8 cellular contexts compared by ENCODE assay signal in the genomic region with DNA sequence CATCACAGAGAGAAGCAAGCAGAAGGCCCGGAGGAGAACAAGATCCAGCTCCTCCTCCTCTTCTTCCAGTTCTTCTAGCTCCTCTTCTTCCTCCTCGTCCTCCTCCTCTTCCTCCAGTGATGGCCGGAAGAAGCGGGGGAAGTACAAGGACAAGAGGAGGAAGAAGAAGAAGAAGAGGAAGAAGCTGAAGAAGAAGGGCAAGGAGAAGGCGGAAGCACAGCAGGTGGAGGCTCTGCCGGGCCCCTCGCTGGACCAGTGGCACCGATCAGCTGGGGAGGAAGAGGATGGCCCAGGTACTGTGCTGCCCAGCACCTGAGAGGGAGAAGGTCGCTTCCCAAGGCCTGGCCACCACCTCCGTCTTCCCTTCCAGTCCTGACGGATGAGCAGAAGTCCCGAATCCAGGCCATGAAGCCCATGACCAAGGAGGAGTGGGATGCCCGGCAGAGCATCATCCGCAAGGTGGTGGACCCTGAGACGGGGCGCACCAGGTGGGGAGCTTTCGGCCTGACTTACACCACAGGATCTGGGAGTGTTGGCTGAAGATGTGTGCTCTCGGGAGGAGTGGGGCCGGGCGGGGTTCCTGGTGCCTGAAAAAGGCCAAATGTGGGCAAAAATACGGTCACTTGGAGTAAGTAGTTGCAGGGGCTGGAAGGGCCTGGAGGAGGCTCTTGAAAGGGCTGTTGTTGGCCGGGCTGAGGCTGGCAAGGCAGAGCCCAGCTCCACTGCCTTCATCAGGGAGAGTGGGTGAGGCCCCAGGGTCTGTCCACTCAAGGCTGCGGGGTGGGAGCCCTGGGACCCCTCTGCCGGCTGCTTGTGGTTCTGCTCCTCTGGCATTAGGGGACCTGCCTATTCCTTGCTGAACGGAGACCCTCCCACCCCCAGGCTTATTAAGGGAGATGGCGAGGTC. TPM values are rescaled to one million over a fixed set of nuclear protein-coding genes. Genes with fewer than 3 reads are reported as not detected.
DNase-seq lines count a peak whose midpoint lies in the region; ATAC-seq and TF ChIP-seq lines count a peak whose summit lies in the region.

No MANE protein-coding gene starts in this region.

- no peak for TF ChIP-seq EP300 in stomach (IDR thresholded peaks at IDR 0.05)

- H3K9ac ChIP-seq in iPS-15b (ENCODE audit: low read depth, low read length): peak overlapping the region; percentile 90

- intact Hi-C loops in activated CD4-positive, alpha-beta memory T cell treated with anti-CD3 and anti-CD28 coated beads for 36 hours (cut with micrococcal nuclease): loop anchor here (2.0 kb wide), 1 partner anchor 93 kb away; no protein-coding TSS in a partner anchor
- intact Hi-C loops in stomach (cut with DNase I; ENCODE audit: low total_unique reads): loop anchor here (10.0 kb wide), 1 partner anchor 253 kb away; a partner anchor contains a TSS

- POLR2A ChIA-PET in activated CD4-positive, alpha-beta memory T cell treated with anti-CD3 and anti-CD28 coated beads for 36 hours (lab: Charles Lee): interaction anchor here (1.7 to 2.1 kb wide), 2 partner anchors 7 to 251 kb away, joined by 5 read pairs; a partner anchor contains a TSS

- CTCF ChIA-PET in activated CD4-positive, alpha-beta memory T cell treated with anti-CD3 and anti-CD28 coated beads for 36 hours (lab: Charles Lee): interaction anchor here (1.0 to 1.8 kb wide), 2 partner anchors 180 to 256 kb away, joined by 3 to 7 read pairs; no protein-coding TSS in a partner anchor

- in situ Hi-C loops in ACHN (cut with HindIII; ENCODE audit: low pct_ligation_motif_present, low pct_unique_long_range_greater_than_20kb, low sequenced_read_pairs): no loop called here

- H3K4me1 ChIP-seq in iPS-15b (ENCODE audit: control insufficient read depth, insufficient read depth, low read length): no peaks in the 10 kb centered on the region
- peaks cover 61 to 81% (median 79%) of the 10 kb centered on the region in 4 donors for H3K4me1 ChIP-seq in stomach

- H3K27me3 ChIP-seq in iPS-15b (ENCODE audit: control insufficient read depth, insufficient read depth, low read length): no peaks in the 10 kb centered on the region
- no peaks in the 10 kb centered on the region for H3K27me3 ChIP-seq in stomach

- H3K27ac Mint-ChIP-seq in T-helper 2 cell treated with Interferon-gamma antibody and Interleukin-4, amounts not matched to agents 5 μg/mL and 100 μg/mL, for 36 hours: peak overlapping the region; percentile 80
- H3K27ac Mint-ChIP-seq in activated CD4-positive, alpha-beta memory T cell treated with anti-CD3 and anti-CD28 coated beads for 36 hours: peak overlapping the region; percentile 81

- H3K9me3 ChIP-seq in iPS-15b (ENCODE audit: control insufficient read depth, insufficient read depth, low read length) (no peaks in the 10 kb centered on the region), stomach (no peaks in the 10 kb centered on the region)

- no peaks in the 10 kb centered on the region for H3K9me3 Mint-ChIP-seq in T-helper 2 cell treated with Interferon-gamma antibody and Interleukin-4, amounts not matched to agents 5 μg/mL and 100 μg/mL, for 36 hours
- no peaks in the 10 kb centered on the region for H3K9me3 Mint-ChIP-seq in activated CD4-positive, alpha-beta memory T cell treated with anti-CD3 and anti-CD28 coated beads for 36 hours

- H3K36me3 Mint-ChIP-seq in T-helper 2 cell treated with Interferon-gamma antibody and Interleukin-4, amounts not matched to agents 5 μg/mL and 100 μg/mL, for 36 hours (ENCODE audit: low read depth): peaks cover 22% of the 10 kb centered on the region
- H3K36me3 Mint-ChIP-seq in activated CD4-positive, alpha-beta memory T cell treated with anti-CD3 and anti-CD28 coated beads for 36 hours: peaks cover 15% of the 10 kb centered on the region

- TF ChIP-seq POLR2A in stomach (IDR thresholded peaks at IDR 0.05): no peak

- H3K27me3 Mint-ChIP-seq in T-helper 2 cell treated with Interferon-gamma antibody and Interleukin-4, amounts not matched to agents 5 μg/mL and 100 μg/mL, for 36 hours (ENCODE audit: low read depth): no peaks in the 10 kb centered on the region
- H3K27me3 Mint-ChIP-seq in activated CD4-positive, alpha-beta memory T cell treated with anti-CD3 and anti-CD28 coated beads for 36 hours: no peaks in the 10 kb centered on the region

- H3K36me3 ChIP-seq in iPS-15b (ENCODE audit: control insufficient read depth, insufficient read depth, low read length) (peaks cover 23% of the 10 kb centered on the region), stomach (peaks cover 6 to 55% (median 43%) of the 10 kb centered on the region in 4 donors)

- H3K4me1 Mint-ChIP-seq in T-helper 2 cell treated with Interferon-gamma antibody and Interleukin-4, amounts not matched to agents 5 μg/mL and 100 μg/mL, for 36 hours (ENCODE audit: low read depth): peaks cover 24% of the 10 kb centered on the region
- H3K4me1 Mint-ChIP-seq in activated CD4-positive, alpha-beta memory T cell treated with anti-CD3 and anti-CD28 coated beads for 36 hours (ENCODE audit: low read depth): peaks cover 31% of the 10 kb centered on the region

- ATAC-seq in GM18498 (IDR thresholded peaks at IDR 0.05; ENCODE audit: unreplicated experiment): no peak

- 57 to 70% (median 65%) methylated on average over 23 to 26 of the region's 26 CpGs for WGBS in stomach, 5 donors

- no peak for DNase-seq in T-helper 2 cell treated with Interferon-gamma antibody and Interleukin-4, amounts not matched to agents 5 μg/mL and 100 μg/mL, for 36 hours (ENCODE audit: low spot score)
- DNase-seq in T-helper 2 cell (no peak), stomach (no peak), inferior parietal cortex (ENCODE audit: extremely low spot score) (no peak), ACHN (no peak)
- DNase-seq in activated CD4-positive, alpha-beta memory T cell treated with anti-CD3 and anti-CD28 coated beads for 36 hours: no peak

- H3K4me3 ChIP-seq in iPS-15b (ENCODE audit: low read depth, low read length) (peak overlapping the region; percentile 83), stomach (peak overlapping the region; percentile 94 to 100 (median 98))

- peak overlapping the region in 4 of 5 donors; percentile 90 to 93 (median 92) for H3K27ac ChIP-seq in stomach

- peak overlapping the region; percentile 89 for H3K4me3 Mint-ChIP-seq in T-helper 2 cell treated with Interferon-gamma antibody and Interleukin-4, amounts not matched to agents 5 μg/mL and 100 μg/mL, for 36 hours
- H3K4me3 Mint-ChIP-seq in activated CD4-positive, alpha-beta memory T cell treated with anti-CD3 and anti-CD28 coated beads for 36 hours: peak overlapping the region; percentile 89

- TF ChIP-seq CTCF in stomach (IDR thresholded peaks at IDR 0.05): no peak

RNA-seq across cellular contexts. Expression of a gene that starts 1.4 kb away (rescaled TPM):
- 100 to 1,000 TPM; 180 to 188 TPM for total RNA-seq in activated CD4-positive, alpha-beta memory T cell treated with anti-CD3 and anti-CD28 coated beads for 36 hours
- 100 to 1,000 TPM; 104 to 294 (median 181) TPM for total RNA-seq in stomach
- 100 to 1,000 TPM; 321 to 432 (median 386) TPM for polyA plus RNA-seq in stomach

RNA-seq across cellular contexts. Expression of a gene that starts 6.8 kb away (rescaled TPM):
- 10 to 100 TPM; 22.6 to 23.7 TPM for total RNA-seq in activated CD4-positive, alpha-beta memory T cell treated with anti-CD3 and anti-CD28 coated beads for 36 hours
- 10 to 100 TPM in 2 of 5 donors, 1 to 10 TPM in 3; 1.7 to 29.2 (median 8.9) TPM for total RNA-seq in stomach
- 10 to 100 TPM; 16.1 to 27.2 (median 18.9) TPM for polyA plus RNA-seq in stomach

RNA-seq across cellular contexts. Expression of a gene that starts 15.6 kb away (rescaled TPM):
- total RNA-seq in activated CD4-positive, alpha-beta memory T cell treated with anti-CD3 and anti-CD28 coated beads for 36 hours: 1 to 10 TPM; 2.7 to 3.6 TPM
- 10 to 100 TPM in 1 of 5 donors, 1 to 10 TPM in 3, not detected in 1; 1.6 to 29.5 (median 3.6) TPM for total RNA-seq in stomach
- 1 to 10 TPM; 1.2 to 2.5 (median 1.9) TPM for polyA plus RNA-seq in stomach
